In genomic region chr7:30647589-30647988, GRCh38 we compare ENCODE assay signal across 32 cellular contexts. TPM values are rescaled to one million over a fixed set of nuclear protein-coding genes. Genes with fewer than 3 reads are reported as not detected.
DNase-seq lines count a peak whose midpoint lies in the region; ATAC-seq, FAIRE-seq and TF ChIP-seq lines count a peak whose summit lies in the region.
"Had no signal": no experiment of that assay in that cellular context is flagged by ENCODE, and none has a peak within 500 bp of the region (broad histone marks: within the 10 kb centered on the region; RNA-seq: fewer than 3 reads in every experiment).

No MANE protein-coding gene starts in this region.

- H3K9me3 ChIP-seq in right atrium auricular region (no peaks in the 10 kb centered on the region), heart right ventricle (no peaks in the 10 kb centered on the region), K562 (replicated peaks; ENCODE audit: control insufficient read depth, insufficient read depth, low read depth, low read length) (no peaks in the 10 kb centered on the region)
- H3K9me3 ChIP-seq: Caco-2, esophagus squamous epithelium, pancreas had no signal

- TF ChIP-seq CTCF in right atrium auricular region (IDR thresholded peaks at IDR 0.05) (no peak), heart right ventricle (IDR thresholded peaks at IDR 0.05) (no peak), K562 (IDR thresholded peaks at IDR 0.05 in 2 of 3, conservative IDR thresholded peaks at IDR 0.05 in 1 of 3; ENCODE audit: insufficient read depth in 2 of 3, low read depth in 1 of 3, low read length in 3 of 3) (no peak)

- no peak overlapping the region for H3K4me3 ChIP-seq in right atrium auricular region
- H3K4me3 ChIP-seq in heart right ventricle: no peak overlapping the region
- no peak overlapping the region for H3K4me3 ChIP-seq in K562
- H3K4me3 ChIP-seq: esophagus squamous epithelium, hepatocyte, pancreas had no signal

- no peaks in the 10 kb centered on the region for H3K79me2 ChIP-seq in K562 (ENCODE audit: control insufficient read depth, insufficient read depth, low read length)

- H3K9me3 Mint-ChIP-seq in stimulated activated effector memory CD8-positive, alpha-beta T cell treated with anti-CD3 and anti-CD28 coated beads, Interleukin-12 subunit alpha, Interleukin-12 subunit beta, amount 100 ng/mL, for 72 hours: no peaks in the 10 kb centered on the region
- H3K9me3 Mint-ChIP-seq: activated naive CD4-positive, alpha-beta T cell treated with anti-CD3 and anti-CD28 coated beads, Interleukin-2, amount 50 U/mL, for 72 hours; activated T-helper 2 cell treated with anti-CD3 and anti-CD28 coated beads, Interferon-gamma antibody, Interleukin-2, Interleukin-4, amounts not matched to agents 10 μg/mL and 5 μg/mL and 100 μg/mL, durations not matched to agents 14 hours and 24 hours and 36 hours; dendritic cell treated with granulocyte-macrophage colony-stimulating factor and Interleukin-4, amounts not matched to agents 40 ng/mL and 50 ng/mL, for 4 days; endodermal cell; nephron progenitor cell; T-helper 1 cell treated with Interleukin-12 subunit alpha and Interleukin-12 subunit beta and Interleukin-4 antibody, amounts not matched to agents 30 μg/mL and 1 μg/mL, for 36 hours had no signal

- H3K27me3 ChIP-seq in right atrium auricular region (no peaks in the 10 kb centered on the region), heart right ventricle (no peaks in the 10 kb centered on the region), K562 (ENCODE audit: control insufficient read depth in 2 of 2, insufficient read depth in 2 of 2, low read length in 2 of 2) (peaks cover 0 to 9% of the 10 kb centered on the region in 2 experiments; a peak in 3 of 5 replicates)
- H3K27me3 ChIP-seq: esophagus squamous epithelium, hepatocyte, pancreas had no signal

- H3K36me3 ChIP-seq in right atrium auricular region: no peaks in the 10 kb centered on the region
- H3K36me3 ChIP-seq in heart right ventricle: peaks cover 0 to 19% (median 0%) of the 10 kb centered on the region in 9 donors
- peaks cover 13% of the 10 kb centered on the region; the same call in 2 of the 3 replicates for H3K36me3 ChIP-seq in K562 (ENCODE audit: control insufficient read depth, insufficient read depth, low read length)
- H3K36me3 ChIP-seq: pancreas had no signal

- no peak overlapping the region for H3K4me3 Mint-ChIP-seq in stimulated activated effector memory CD8-positive, alpha-beta T cell treated with anti-CD3 and anti-CD28 coated beads, Interleukin-12 subunit alpha, Interleukin-12 subunit beta, amount 100 ng/mL, for 72 hours
- H3K4me3 Mint-ChIP-seq: dendritic cell treated with granulocyte-macrophage colony-stimulating factor and Interleukin-4, amounts not matched to agents 40 ng/mL and 50 ng/mL, for 4 days; endodermal cell; nephron progenitor cell; T-helper 1 cell treated with Interleukin-12 subunit alpha and Interleukin-12 subunit beta and Interleukin-4 antibody, amounts not matched to agents 30 μg/mL and 1 μg/mL, for 36 hours had no signal

- ATAC-seq in heart right ventricle (no peak), K562 (peak; percentile 12; the same call in 2 of the 3 replicates), HG03095 (IDR thresholded peaks at IDR 0.05; ENCODE audit: unreplicated experiment) (no peak)
- peak; percentile 8 for ATAC-seq in stimulated activated effector memory CD8-positive, alpha-beta T cell treated with anti-CD3 and anti-CD28 coated beads, Interleukin-12 subunit alpha, Interleukin-12 subunit beta, amount 100 ng/mL, for 72 hours
- ATAC-seq: left colon, pancreas had no signal

- peak; percentile 30 for DNase-seq in right atrium auricular region (ENCODE audit: low spot score)
- no peak for DNase-seq in heart right ventricle
- DNase-seq in NCI-H69 (lab: John Stamatoyannopoulos, UW): peak; percentile 87
- no peak for DNase-seq in K562 (ENCODE audit: extremely low read depth in 1 of 4, low spot score in 3 of 4)
- no peak for DNase-seq in stimulated activated effector memory CD8-positive, alpha-beta T cell treated with anti-CD3 and anti-CD28 coated beads, Interleukin-12 subunit alpha, Interleukin-12 subunit beta, amount 100 ng/mL, for 72 hours (ENCODE audit: low spot score in 2 of 2)
- no peak for DNase-seq in NK-92 (lab: John Stamatoyannopoulos, UW; ENCODE audit: unreplicated experiment)
- DNase-seq: activated CD4-positive, alpha-beta T cell treated with anti-CD3 and anti-CD28 coated beads for 48 hours; Caco-2; DMS79 treated with DMSO at 0.1 percent for 48 hours; endodermal cell; esophagus squamous epithelium; left colon; mammary epithelial cell; NCI-H146; NCI-H2107; NCI-H446 treated with DMSO at 0.1 percent for 48 hours; nephron progenitor cell; stimulated activated CD4-positive, alpha-beta T cell treated with anti-CD3 and anti-CD28 coated beads, Interleukin-2, amount 100 ng/mL, for 48 hours had no signal

- intact Hi-C loops in heart right ventricle (cut with DNase I): no loop called here
- intact Hi-C loops in K562 (cut with micrococcal nuclease): no loop called here

- in situ Hi-C loops in K562 (cut with MboI): no loop called here

- H4K20me1 ChIP-seq in K562 (replicated peaks; ENCODE audit: control insufficient read depth, insufficient read depth, low read length): peaks cover 4% of the 10 kb centered on the region; the same call in 1 of the 2 replicates

- H3K4me1 Mint-ChIP-seq in stimulated activated effector memory CD8-positive, alpha-beta T cell treated with anti-CD3 and anti-CD28 coated beads, Interleukin-12 subunit alpha, Interleukin-12 subunit beta, amount 100 ng/mL, for 72 hours: no peaks in the 10 kb centered on the region

- H3K27ac Mint-ChIP-seq in stimulated activated effector memory CD8-positive, alpha-beta T cell treated with anti-CD3 and anti-CD28 coated beads, Interleukin-12 subunit alpha, Interleukin-12 subunit beta, amount 100 ng/mL, for 72 hours: peak overlapping the region; percentile 35
- H3K27ac Mint-ChIP-seq: activated T-helper 2 cell treated with anti-CD3 and anti-CD28 coated beads, Interferon-gamma antibody, Interleukin-2, Interleukin-4, amounts not matched to agents 10 μg/mL and 5 μg/mL and 100 μg/mL, durations not matched to agents 14 hours and 24 hours and 36 hours; dendritic cell treated with granulocyte-macrophage colony-stimulating factor and Interleukin-4, amounts not matched to agents 40 ng/mL and 50 ng/mL, for 4 days; endodermal cell; nephron progenitor cell; T-helper 1 cell treated with Interleukin-12 subunit alpha and Interleukin-12 subunit beta and Interleukin-4 antibody, amounts not matched to agents 30 μg/mL and 1 μg/mL, for 36 hours had no signal

- no peak for TF ChIP-seq EP300 in K562 (IDR thresholded peaks at IDR 0.05; ENCODE audit: low read length)

- H3K27ac ChIP-seq in right atrium auricular region: no peak overlapping the region
- no peak overlapping the region for H3K27ac ChIP-seq in heart right ventricle
- H3K27ac ChIP-seq in K562 (ENCODE audit: extremely low read depth, low read depth, low read length): no peak overlapping the region
- H3K27ac ChIP-seq: C4-2B, esophagus squamous epithelium, hepatocyte, KMS-11, pancreas had no signal

- H3K4me1 ChIP-seq in right atrium auricular region (no peaks in the 10 kb centered on the region), heart right ventricle (no peaks in the 10 kb centered on the region), K562 (replicated peaks in 1 of 2; ENCODE audit: control insufficient read depth in 2 of 2, insufficient read depth in 2 of 2, low read length in 2 of 2) (no peaks in the 10 kb centered on the region; a peak in 1 of 5 replicates)
- H3K4me1 ChIP-seq: Caco-2, pancreas had no signal

- H3K9me1 ChIP-seq in K562 (ENCODE audit: control insufficient read depth, insufficient read depth, low read length): no peaks in the 10 kb centered on the region

- CTCF ChIA-PET in K562 (lab: Yijun Ruan, JAX; ENCODE audit: low intra/inter-chr PET ratio): no interaction called here

- POLR2A ChIA-PET in K562 (lab: Yijun Ruan, JAX): interaction anchor here (0.6 to 1.9 kb wide), 4 partner anchors 12 to 74 kb away, joined by 3 to 16 read pairs (median 4); no protein-coding TSS in a partner anchor

- no peak for TF ChIP-seq RAD21 in K562 (CRISPR knock-in tag; conservative IDR thresholded peaks at IDR 0.05 in 1 of 2, IDR thresholded peaks at IDR 0.05 in 1 of 2)

- 84 to 93% methylated on average over 5 of the region's 5 CpGs for WGBS in heart right ventricle, 2 donors
- WGBS in K562 (ENCODE audit: insufficient coverage, low coverage, missing lambda C conversion rate): 48% methylated on average over 5 of the region's 5 CpGs

- TF ChIP-seq POLR2A in K562 (conservative IDR thresholded peaks at IDR 0.05): no peak

- no peak for FAIRE-seq in K562 (lab: Jason Lieb, UNC)
- FAIRE-seq: frontal cortex, HTR-8/SVneo, pancreas, RCC 7860 had no signal

- no peak overlapping the region; a peak in 1 of 4 replicates for H3K9ac ChIP-seq in K562 (ENCODE audit: insufficient read depth in 1 of 2, low read depth in 2 of 2, low read length in 2 of 2)
- H3K9ac ChIP-seq: KMS-11 had no signal

- no peak overlapping the region for H2AFZ ChIP-seq in K562 (ENCODE audit: low read depth, low read length)
- H2AFZ ChIP-seq: hepatocyte had no signal

- no peak overlapping the region for H3K4me2 ChIP-seq in K562 (ENCODE audit: insufficient read depth, low read length)
- H3K4me2 ChIP-seq: hepatocyte, KMS-11 had no signal

- no TSS peak for BruUV-seq in K562 (replicated peaks; lab: Mats Ljungman, UMichigan)

- peaks cover 14% of the 10 kb centered on the region for H3K36me3 Mint-ChIP-seq in stimulated activated effector memory CD8-positive, alpha-beta T cell treated with anti-CD3 and anti-CD28 coated beads, Interleukin-12 subunit alpha, Interleukin-12 subunit beta, amount 100 ng/mL, for 72 hours

RNA-seq across cellular contexts. Expression of gene CRHR2, which starts 34.7 kb away (rescaled TPM):
- under 1 TPM; 0.22 to 0.47 TPM for total RNA-seq in right atrium auricular region
- total RNA-seq in heart right ventricle: 1 to 10 TPM in 1 of 10 donors, under 1 TPM in 8, not detected in 1; 0.07 to 1.0 (median 0.28) TPM
- 1 to 10 TPM in 1 of 2 donors, under 1 TPM in 1; 0.10 to 1.2 TPM for polyA plus RNA-seq in heart right ventricle
- not detected in 2 replicates for total RNA-seq in K562 (2011; cell fraction: chromatin; rRNA removed; ENCODE audit: low replicate concordance)
- total RNA-seq in K562 (2011; cell fraction: nucleolus; rRNA removed): not detected in 2 replicates
- total RNA-seq in K562 (2011; cell fraction: nucleoplasm; rRNA removed): not detected in 2 replicates
- not detected in 2 replicates for total RNA-seq in K562 (2014; rRNA removed)
- total RNA-seq in K562 (2014; rRNA removed; fragmentation: Illumina TruSeq; extraction: Trizol): not detected in 2 replicates
- total RNA-seq in K562 (2015; rRNA removed; fragmentation: Illumina TruSeq; extraction: Trizol): not detected in 2 replicates
- not detected in 2 replicates for total RNA-seq in K562 (2021)
- not detected in 2 replicates for polyA plus RNA-seq in K562 (2011; rRNA removed)
- not detected in 2 replicates for polyA plus RNA-seq in K562 (2011; cell fraction: cytosol; rRNA removed)
- polyA plus RNA-seq in K562 (2011; cell fraction: nucleus; rRNA removed): not detected in 2 replicates
- polyA plus RNA-seq in K562 (2012): not detected in 2 replicates
- not detected in 2 replicates for polyA plus RNA-seq in K562 (2014; fragmentation: Illumina TruSeq; extraction: Trizol)
- polyA plus RNA-seq in K562 (2014; fragmentation: Nextera tagmentation; extraction: Ambion mirVana): not detected
- not detected in 2 replicates for polyA plus RNA-seq in K562 (2014; rRNA removed)
- polyA minus RNA-seq in K562 (2011; rRNA and poly(A)+ RNA removed): not detected in 2 replicates
- not detected in 2 replicates for polyA minus RNA-seq in K562 (2011; cell fraction: cytosol; rRNA and poly(A)+ RNA removed)
- not detected in 2 replicates for polyA minus RNA-seq in K562 (2011; cell fraction: nucleus; rRNA and poly(A)+ RNA removed)
- total RNA-seq: activated naive CD4-positive, alpha-beta T cell treated with anti-CD3 and anti-CD28 coated beads, Interleukin-2, amount 50 U/mL, for 72 hours; activated T-helper 2 cell treated with anti-CD3 and anti-CD28 coated beads, Interferon-gamma antibody, Interleukin-2, Interleukin-4, amounts not matched to agents 10 μg/mL and 5 μg/mL and 100 μg/mL, durations not matched to agents 14 hours and 24 hours and 36 hours; Caco-2; endodermal cell; hepatocyte; mammary epithelial cell; SK-MEL-5 had no signal
- polyA plus RNA-seq: aorta, mammary epithelial cell had no signal

RNA-seq across cellular contexts. Expression of gene GARS1, which starts 52.9 kb away (rescaled TPM):
- total RNA-seq in right atrium auricular region (10 to 100 TPM; 35.5 to 72.6 TPM), heart right ventricle (10 to 100 TPM; 36.5 to 52.2 (median 40.8) TPM), K562 (2014; rRNA removed) (142 and 196 TPM in 2 replicates), K562 (2014; rRNA removed; fragmentation: Illumina TruSeq; extraction: Trizol) (272 and 300 TPM in 2 replicates), K562 (2015; rRNA removed; fragmentation: Illumina TruSeq; extraction: Trizol) (147 TPM in 2 replicates), K562 (2021) (270 and 312 TPM in 2 replicates)
- polyA plus RNA-seq in heart right ventricle (10 to 100 TPM; 52.3 to 95.6 TPM), K562 (2011; rRNA removed) (391 and 636 TPM in 2 replicates), K562 (2014; fragmentation: Illumina TruSeq; extraction: Trizol) (650 and 769 TPM in 2 replicates), K562 (2014; fragmentation: Nextera tagmentation; extraction: Ambion mirVana) (100 to 1,000 TPM; 205 to 227 TPM), K562 (2014; rRNA removed) (234 and 319 TPM in 2 replicates)
- total RNA-seq in K562 (2011; cell fraction: chromatin; rRNA removed; ENCODE audit: low replicate concordance): 222 and 446 TPM in 2 replicates
- total RNA-seq in K562 (2011; cell fraction: nucleolus; rRNA removed): 158 and 190 TPM in 2 replicates
- total RNA-seq in K562 (2011; cell fraction: nucleoplasm; rRNA removed): 225 and 258 TPM in 2 replicates
- 349 and 578 TPM in 2 replicates for polyA plus RNA-seq in K562 (2011; cell fraction: cytosol; rRNA removed)
- polyA plus RNA-seq in K562 (2011; cell fraction: nucleus; rRNA removed): 440 and 547 TPM in 2 replicates
- 138 and 517 TPM in 2 replicates for polyA plus RNA-seq in K562 (2012)
- polyA minus RNA-seq in K562 (2011; rRNA and poly(A)+ RNA removed): 421 and 586 TPM in 2 replicates
- polyA minus RNA-seq in K562 (2011; cell fraction: cytosol; rRNA and poly(A)+ RNA removed): 264 and 340 TPM in 2 replicates
- polyA minus RNA-seq in K562 (2011; cell fraction: nucleus; rRNA and poly(A)+ RNA removed): 178 and 266 TPM in 2 replicates

Comparison
In these comparisons a context has a peak if more than half of its experiments do, and no peak if none do; other contexts are left out.
1. DNase-seq: peak in right atrium auricular region (single experiment) and NCI-H69 (single experiment); none in heart right ventricle (0 of 2), K562 (0 of 4), stimulated activated effector memory CD8-positive, alpha-beta T cell treated with anti-CD3 and anti-CD28 coated beads, Interleukin-12 subunit alpha, Interleukin-12 subunit beta, amount 100 ng/mL, for 72 hours (0 of 2) and NK-92 (single experiment).
2. ATAC-seq: peak in K562 (single experiment) and stimulated activated effector memory CD8-positive, alpha-beta T cell treated with anti-CD3 and anti-CD28 coated beads, Interleukin-12 subunit alpha, Interleukin-12 subunit beta, amount 100 ng/mL, for 72 hours (single experiment); none in heart right ventricle (0 of 8) and HG03095 (single experiment).